Comparison of ENCODE assay signal across 1 cellular context in the genomic region with DNA sequence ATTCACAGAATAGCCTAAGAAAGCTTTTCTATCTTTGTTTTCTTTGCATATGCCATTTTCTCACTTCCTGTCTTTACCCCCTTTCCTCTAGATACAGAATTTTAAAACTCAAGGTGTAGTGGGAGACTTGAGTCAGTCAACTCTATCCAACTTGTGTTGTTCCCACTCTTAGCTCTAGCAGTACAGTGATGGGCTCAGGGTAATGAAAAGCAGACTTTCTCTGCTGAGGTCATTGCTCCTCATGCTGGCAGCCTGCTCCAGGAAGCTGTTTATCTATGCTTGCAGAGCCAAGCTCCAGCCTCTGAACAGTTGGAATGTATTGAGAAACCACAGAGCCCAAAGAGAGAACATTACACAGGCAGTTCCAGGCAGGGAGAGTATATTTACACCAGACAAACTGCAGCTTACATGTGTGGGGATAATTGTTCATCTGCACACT.
TF ChIP-seq lines count a peak whose summit lies in the region.

No MANE protein-coding gene starts in this region.

TF ChIP-seq in K562, 482 proteins besides CTCF, POLR2A, EP300 and RAD21 (continued from another document and continues in another):
- TF ChIP-seq, protein P1, sequence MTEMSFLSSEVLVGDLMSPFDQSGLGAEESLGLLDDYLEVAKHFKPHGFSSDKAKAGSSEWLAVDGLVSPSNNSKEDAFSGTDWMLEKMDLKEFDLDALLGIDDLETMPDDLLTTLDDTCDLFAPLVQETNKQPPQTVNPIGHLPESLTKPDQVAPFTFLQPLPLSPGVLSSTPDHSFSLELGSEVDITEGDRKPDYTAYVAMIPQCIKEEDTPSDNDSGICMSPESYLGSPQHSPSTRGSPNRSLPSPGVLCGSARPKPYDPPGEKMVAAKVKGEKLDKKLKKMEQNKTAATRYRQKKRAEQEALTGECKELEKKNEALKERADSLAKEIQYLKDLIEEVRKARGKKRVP (CRISPR knock-in tag; IDR thresholded peaks at IDR 0.05): no peak
- TF ChIP-seq YBX1 (IDR thresholded peaks at IDR 0.05): no peak
- TF ChIP-seq, protein P2, sequence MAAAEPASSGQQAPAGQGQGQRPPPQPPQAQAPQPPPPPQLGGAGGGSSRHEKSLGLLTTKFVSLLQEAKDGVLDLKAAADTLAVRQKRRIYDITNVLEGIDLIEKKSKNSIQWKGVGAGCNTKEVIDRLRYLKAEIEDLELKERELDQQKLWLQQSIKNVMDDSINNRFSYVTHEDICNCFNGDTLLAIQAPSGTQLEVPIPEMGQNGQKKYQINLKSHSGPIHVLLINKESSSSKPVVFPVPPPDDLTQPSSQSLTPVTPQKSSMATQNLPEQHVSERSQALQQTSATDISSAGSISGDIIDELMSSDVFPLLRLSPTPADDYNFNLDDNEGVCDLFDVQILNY (CRISPR knock-in tag; IDR thresholded peaks at IDR 0.05): no peak
- no peak for TF ChIP-seq SNRNP70 (optimal IDR thresholded peaks at IDR 0.05; ENCODE audit: low read depth, low read length)
- TF ChIP-seq DIDO1 (tag; IDR thresholded peaks at IDR 0.05; ENCODE audit: low read depth): no peak
- no peak for TF ChIP-seq ZNF445 (CRISPR knock-in tag; IDR thresholded peaks at IDR 0.05; ENCODE audit: low read depth)
- peak; percentile 69 for TF ChIP-seq CTBP1 (IDR thresholded peaks at IDR 0.05; ENCODE audit: borderline replicate concordance)
- TF ChIP-seq, protein P3, sequence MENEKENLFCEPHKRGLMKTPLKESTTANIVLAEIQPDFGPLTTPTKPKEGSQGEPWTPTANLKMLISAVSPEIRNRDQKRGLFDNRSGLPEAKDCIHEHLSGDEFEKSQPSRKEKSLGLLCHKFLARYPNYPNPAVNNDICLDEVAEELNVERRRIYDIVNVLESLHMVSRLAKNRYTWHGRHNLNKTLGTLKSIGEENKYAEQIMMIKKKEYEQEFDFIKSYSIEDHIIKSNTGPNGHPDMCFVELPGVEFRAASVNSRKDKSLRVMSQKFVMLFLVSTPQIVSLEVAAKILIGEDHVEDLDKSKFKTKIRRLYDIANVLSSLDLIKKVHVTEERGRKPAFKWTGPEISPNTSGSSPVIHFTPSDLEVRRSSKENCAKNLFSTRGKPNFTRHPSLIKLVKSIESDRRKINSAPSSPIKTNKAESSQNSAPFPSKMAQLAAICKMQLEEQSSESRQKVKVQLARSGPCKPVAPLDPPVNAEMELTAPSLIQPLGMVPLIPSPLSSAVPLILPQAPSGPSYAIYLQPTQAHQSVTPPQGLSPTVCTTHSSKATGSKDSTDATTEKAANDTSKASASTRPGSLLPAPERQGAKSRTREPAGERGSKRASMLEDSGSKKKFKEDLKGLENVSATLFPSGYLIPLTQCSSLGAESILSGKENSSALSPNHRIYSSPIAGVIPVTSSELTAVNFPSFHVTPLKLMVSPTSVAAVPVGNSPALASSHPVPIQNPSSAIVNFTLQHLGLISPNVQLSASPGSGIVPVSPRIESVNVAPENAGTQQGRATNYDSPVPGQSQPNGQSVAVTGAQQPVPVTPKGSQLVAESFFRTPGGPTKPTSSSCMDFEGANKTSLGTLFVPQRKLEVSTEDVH (IDR thresholded peaks at IDR 0.05; ENCODE audit: low read depth, partially characterized antibody): no peak
- peak; percentile 69 for TF ChIP-seq NFIC (IDR thresholded peaks at IDR 0.05)
- peak; percentile 92 for TF ChIP-seq DPF2 (IDR thresholded peaks at IDR 0.05)
- no peak for TF ChIP-seq NFYB (IDR thresholded peaks at IDR 0.05; ENCODE audit: extremely low read depth, insufficient read length)
- peak; percentile 77 for TF ChIP-seq PML (IDR thresholded peaks at IDR 0.05; ENCODE audit: low read length)
- TF ChIP-seq, protein P4, sequence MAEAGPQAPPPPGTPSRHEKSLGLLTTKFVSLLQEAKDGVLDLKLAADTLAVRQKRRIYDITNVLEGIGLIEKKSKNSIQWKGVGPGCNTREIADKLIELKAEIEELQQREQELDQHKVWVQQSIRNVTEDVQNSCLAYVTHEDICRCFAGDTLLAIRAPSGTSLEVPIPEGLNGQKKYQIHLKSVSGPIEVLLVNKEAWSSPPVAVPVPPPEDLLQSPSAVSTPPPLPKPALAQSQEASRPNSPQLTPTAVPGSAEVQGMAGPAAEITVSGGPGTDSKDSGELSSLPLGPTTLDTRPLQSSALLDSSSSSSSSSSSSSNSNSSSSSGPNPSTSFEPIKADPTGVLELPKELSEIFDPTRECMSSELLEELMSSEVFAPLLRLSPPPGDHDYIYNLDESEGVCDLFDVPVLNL (CRISPR knock-in tag; IDR thresholded peaks at IDR 0.05; ENCODE audit: low read depth): no peak
- TF ChIP-seq NFE2 (IDR thresholded peaks at IDR 0.05; ENCODE audit: low read depth): peak; percentile 58; the same call in 1 of the 2 replicates
- TF ChIP-seq RNF2 (IDR thresholded peaks at IDR 0.05): peak; percentile 70; the same call in 1 of the 2 replicates
- TF ChIP-seq SRF (CRISPR knock-in tag; IDR thresholded peaks at IDR 0.05): no peak
- TF ChIP-seq NR4A1 (CRISPR knock-in tag; IDR thresholded peaks at IDR 0.05): no peak
- TF ChIP-seq NR4A1 (tag; IDR thresholded peaks at IDR 0.05): no peak
- no peak for TF ChIP-seq ZNF134 (CRISPR knock-in tag; conservative IDR thresholded peaks at IDR 0.05)
- no peak for TF ChIP-seq ZNF584 (CRISPR knock-in tag; IDR thresholded peaks at IDR 0.05; ENCODE audit: low read depth)
- TF ChIP-seq CBX3 (IDR thresholded peaks at IDR 0.05; ENCODE audit: borderline replicate concordance in 1 of 2, low read length in 2 of 2): peak in 1 of 2 experiments; percentile 90; a peak in 2 of 3 replicates
- no peak for TF ChIP-seq NR2F6 (CRISPR knock-in tag; IDR thresholded peaks at IDR 0.05)
- TF ChIP-seq SMAD1 (IDR thresholded peaks at IDR 0.05; ENCODE audit: low read depth, low read length, partially characterized antibody): no peak
- peak; percentile 56; the same call in 1 of the 2 replicates for TF ChIP-seq CEBPG (CRISPR knock-in tag; IDR thresholded peaks at IDR 0.05)
- TF ChIP-seq CEBPG (tag; conservative IDR thresholded peaks at IDR 0.05 in 1 of 2, IDR thresholded peaks at IDR 0.05 in 1 of 2): peak; percentile 51 to 73; a peak in 3 of 4 replicates
- peak; percentile 87 for TF ChIP-seq JUND (IDR thresholded peaks at IDR 0.05; ENCODE audit: borderline replicate concordance, low read depth, low read length)
- peak; percentile 86; the same call in 2 of the 3 replicates for TF ChIP-seq JUND (tag; IDR thresholded peaks at IDR 0.05; ENCODE audit: borderline replicate concordance, low read depth, low read length)
- no peak for TF ChIP-seq ZNF347 (CRISPR knock-in tag; IDR thresholded peaks at IDR 0.05; ENCODE audit: low read depth)
- TF ChIP-seq, protein P5, sequence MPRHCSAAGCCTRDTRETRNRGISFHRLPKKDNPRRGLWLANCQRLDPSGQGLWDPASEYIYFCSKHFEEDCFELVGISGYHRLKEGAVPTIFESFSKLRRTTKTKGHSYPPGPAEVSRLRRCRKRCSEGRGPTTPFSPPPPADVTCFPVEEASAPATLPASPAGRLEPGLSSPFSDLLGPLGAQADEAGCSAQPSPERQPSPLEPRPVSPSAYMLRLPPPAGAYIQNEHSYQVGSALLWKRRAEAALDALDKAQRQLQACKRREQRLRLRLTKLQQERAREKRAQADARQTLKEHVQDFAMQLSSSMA (CRISPR knock-in tag; IDR thresholded peaks at IDR 0.05): no peak
- TF ChIP-seq ELF1 (tag; IDR thresholded peaks at IDR 0.05): no peak
- TF ChIP-seq HDAC2 (IDR thresholded peaks at IDR 0.05): no peak; the same call in 1 of the 2 replicates
- TF ChIP-seq SRSF3 (IDR thresholded peaks at IDR 0.05; ENCODE audit: insufficient read depth, low read length): no peak
- TF ChIP-seq, protein P6, sequence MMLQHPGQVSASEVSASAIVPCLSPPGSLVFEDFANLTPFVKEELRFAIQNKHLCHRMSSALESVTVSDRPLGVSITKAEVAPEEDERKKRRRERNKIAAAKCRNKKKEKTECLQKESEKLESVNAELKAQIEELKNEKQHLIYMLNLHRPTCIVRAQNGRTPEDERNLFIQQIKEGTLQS (IDR thresholded peaks at IDR 0.05): peak; percentile 70; the same call in 1 of the 2 replicates
- TF ChIP-seq, protein P6 (CRISPR knock-in tag; conservative IDR thresholded peaks at IDR 0.05): no peak
- peak; percentile 45 for TF ChIP-seq MAFK (IDR thresholded peaks at IDR 0.05; ENCODE audit: low read length)
- no peak for TF ChIP-seq ZZZ3 (IDR thresholded peaks at IDR 0.05)
- TF ChIP-seq KLF13 (tag; IDR thresholded peaks at IDR 0.05; ENCODE audit: borderline replicate concordance, low read depth): no peak
- TF ChIP-seq ZNF124 (CRISPR knock-in tag; IDR thresholded peaks at IDR 0.05): no peak
- no peak for TF ChIP-seq POLR3A (IDR thresholded peaks at IDR 0.05; ENCODE audit: borderline replicate concordance, extremely low read depth, insufficient read depth, insufficient read length)
- TF ChIP-seq SOX6 (IDR thresholded peaks at IDR 0.05): peak; percentile 87
- TF ChIP-seq, protein P7, sequence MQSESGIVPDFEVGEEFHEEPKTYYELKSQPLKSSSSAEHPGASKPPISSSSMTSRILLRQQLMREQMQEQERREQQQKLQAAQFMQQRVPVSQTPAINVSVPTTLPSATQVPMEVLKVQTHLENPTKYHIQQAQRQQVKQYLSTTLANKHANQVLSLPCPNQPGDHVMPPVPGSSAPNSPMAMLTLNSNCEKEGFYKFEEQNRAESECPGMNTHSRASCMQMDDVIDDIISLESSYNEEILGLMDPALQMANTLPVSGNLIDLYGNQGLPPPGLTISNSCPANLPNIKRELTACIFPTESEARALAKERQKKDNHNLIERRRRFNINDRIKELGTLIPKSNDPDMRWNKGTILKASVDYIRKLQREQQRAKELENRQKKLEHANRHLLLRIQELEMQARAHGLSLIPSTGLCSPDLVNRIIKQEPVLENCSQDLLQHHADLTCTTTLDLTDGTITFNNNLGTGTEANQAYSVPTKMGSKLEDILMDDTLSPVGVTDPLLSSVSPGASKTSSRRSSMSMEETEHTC (IDR thresholded peaks at IDR 0.05): no peak
- no peak for TF ChIP-seq NUFIP1 (IDR thresholded peaks at IDR 0.05; ENCODE audit: partially characterized antibody)
- TF ChIP-seq NFRKB (IDR thresholded peaks at IDR 0.05; ENCODE audit: low read depth): no peak
- 0 out of 2 replicates have a peak, but pooled peaks have one; percentile 50 for TF ChIP-seq MXI1 (IDR thresholded peaks at IDR 0.05; ENCODE audit: low read depth, low read length)
- TF ChIP-seq, protein P8, sequence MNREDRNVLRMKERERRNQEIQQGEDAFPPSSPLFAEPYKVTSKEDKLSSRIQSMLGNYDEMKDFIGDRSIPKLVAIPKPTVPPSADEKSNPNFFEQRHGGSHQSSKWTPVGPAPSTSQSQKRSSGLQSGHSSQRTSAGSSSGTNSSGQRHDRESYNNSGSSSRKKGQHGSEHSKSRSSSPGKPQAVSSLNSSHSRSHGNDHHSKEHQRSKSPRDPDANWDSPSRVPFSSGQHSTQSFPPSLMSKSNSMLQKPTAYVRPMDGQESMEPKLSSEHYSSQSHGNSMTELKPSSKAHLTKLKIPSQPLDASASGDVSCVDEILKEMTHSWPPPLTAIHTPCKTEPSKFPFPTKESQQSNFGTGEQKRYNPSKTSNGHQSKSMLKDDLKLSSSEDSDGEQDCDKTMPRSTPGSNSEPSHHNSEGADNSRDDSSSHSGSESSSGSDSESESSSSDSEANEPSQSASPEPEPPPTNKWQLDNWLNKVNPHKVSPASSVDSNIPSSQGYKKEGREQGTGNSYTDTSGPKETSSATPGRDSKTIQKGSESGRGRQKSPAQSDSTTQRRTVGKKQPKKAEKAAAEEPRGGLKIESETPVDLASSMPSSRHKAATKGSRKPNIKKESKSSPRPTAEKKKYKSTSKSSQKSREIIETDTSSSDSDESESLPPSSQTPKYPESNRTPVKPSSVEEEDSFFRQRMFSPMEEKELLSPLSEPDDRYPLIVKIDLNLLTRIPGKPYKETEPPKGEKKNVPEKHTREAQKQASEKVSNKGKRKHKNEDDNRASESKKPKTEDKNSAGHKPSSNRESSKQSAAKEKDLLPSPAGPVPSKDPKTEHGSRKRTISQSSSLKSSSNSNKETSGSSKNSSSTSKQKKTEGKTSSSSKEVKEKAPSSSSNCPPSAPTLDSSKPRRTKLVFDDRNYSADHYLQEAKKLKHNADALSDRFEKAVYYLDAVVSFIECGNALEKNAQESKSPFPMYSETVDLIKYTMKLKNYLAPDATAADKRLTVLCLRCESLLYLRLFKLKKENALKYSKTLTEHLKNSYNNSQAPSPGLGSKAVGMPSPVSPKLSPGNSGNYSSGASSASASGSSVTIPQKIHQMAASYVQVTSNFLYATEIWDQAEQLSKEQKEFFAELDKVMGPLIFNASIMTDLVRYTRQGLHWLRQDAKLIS (CRISPR knock-in tag; IDR thresholded peaks at IDR 0.05): no peak
- TF ChIP-seq, protein P9, sequence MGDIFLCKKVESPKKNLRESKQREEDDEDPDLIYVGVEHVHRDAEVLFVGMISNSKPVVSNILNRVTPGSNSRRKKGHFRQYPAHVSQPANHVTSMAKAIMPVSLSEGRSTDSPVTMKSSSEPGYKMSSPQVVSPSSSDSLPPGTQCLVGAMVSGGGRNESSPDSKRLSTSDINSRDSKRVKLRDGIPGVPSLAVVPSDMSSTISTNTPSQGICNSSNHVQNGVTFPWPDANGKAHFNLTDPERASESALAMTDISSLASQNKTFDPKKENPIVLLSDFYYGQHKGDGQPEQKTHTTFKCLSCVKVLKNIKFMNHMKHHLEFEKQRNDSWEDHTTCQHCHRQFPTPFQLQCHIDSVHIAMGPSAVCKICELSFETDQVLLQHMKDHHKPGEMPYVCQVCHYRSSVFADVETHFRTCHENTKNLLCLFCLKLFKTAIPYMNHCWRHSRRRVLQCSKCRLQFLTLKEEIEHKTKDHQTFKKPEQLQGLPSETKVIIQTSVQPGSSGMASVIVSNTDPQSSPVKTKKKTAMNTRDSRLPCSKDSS (IDR thresholded peaks at IDR 0.05; ENCODE audit: low read depth, partially characterized antibody): no peak
- no peak for TF ChIP-seq TARDBP (IDR thresholded peaks at IDR 0.05)
- TF ChIP-seq, protein P10, sequence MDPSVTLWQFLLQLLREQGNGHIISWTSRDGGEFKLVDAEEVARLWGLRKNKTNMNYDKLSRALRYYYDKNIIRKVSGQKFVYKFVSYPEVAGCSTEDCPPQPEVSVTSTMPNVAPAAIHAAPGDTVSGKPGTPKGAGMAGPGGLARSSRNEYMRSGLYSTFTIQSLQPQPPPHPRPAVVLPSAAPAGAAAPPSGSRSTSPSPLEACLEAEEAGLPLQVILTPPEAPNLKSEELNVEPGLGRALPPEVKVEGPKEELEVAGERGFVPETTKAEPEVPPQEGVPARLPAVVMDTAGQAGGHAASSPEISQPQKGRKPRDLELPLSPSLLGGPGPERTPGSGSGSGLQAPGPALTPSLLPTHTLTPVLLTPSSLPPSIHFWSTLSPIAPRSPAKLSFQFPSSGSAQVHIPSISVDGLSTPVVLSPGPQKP (CRISPR knock-in tag; IDR thresholded peaks at IDR 0.05): no peak
- TF ChIP-seq, protein P11, sequence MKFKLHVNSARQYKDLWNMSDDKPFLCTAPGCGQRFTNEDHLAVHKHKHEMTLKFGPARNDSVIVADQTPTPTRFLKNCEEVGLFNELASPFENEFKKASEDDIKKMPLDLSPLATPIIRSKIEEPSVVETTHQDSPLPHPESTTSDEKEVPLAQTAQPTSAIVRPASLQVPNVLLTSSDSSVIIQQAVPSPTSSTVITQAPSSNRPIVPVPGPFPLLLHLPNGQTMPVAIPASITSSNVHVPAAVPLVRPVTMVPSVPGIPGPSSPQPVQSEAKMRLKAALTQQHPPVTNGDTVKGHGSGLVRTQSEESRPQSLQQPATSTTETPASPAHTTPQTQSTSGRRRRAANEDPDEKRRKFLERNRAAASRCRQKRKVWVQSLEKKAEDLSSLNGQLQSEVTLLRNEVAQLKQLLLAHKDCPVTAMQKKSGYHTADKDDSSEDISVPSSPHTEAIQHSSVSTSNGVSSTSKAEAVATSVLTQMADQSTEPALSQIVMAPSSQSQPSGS (CRISPR knock-in tag; IDR thresholded peaks at IDR 0.05): no peak
- no peak for TF ChIP-seq NR3C1 (CRISPR knock-in tag; IDR thresholded peaks at IDR 0.05)
- TF ChIP-seq EZH2 (IDR thresholded peaks at IDR 0.05; ENCODE audit: borderline replicate concordance, low read depth, low read length): no peak
